ENCODE assay signal across 9 cellular contexts in genomic region chr5:94969174-94969573, GRCh38.
A peak's percentile ranks its signal among the peaks of the same experiment; 100 is the strongest.
DNase-seq lines count a peak whose midpoint lies in the region; ATAC-seq and TF ChIP-seq lines count a peak whose summit lies in the region.
"Had no signal": no experiment of that assay in that cellular context is flagged by ENCODE, and none has a peak within 500 bp of the region (broad histone marks: within the 10 kb centered on the region; RNA-seq: fewer than 3 reads in every experiment).

No MANE protein-coding gene starts in this region.

- no peak overlapping the region for H3K27ac ChIP-seq in IMR-90 (ENCODE audit: insufficient read depth, low read length)
- H3K27ac ChIP-seq in VCaP, result peak overlapping the region; percentile 31
- no peak overlapping the region for H3K27ac ChIP-seq in neural progenitor cell
- H3K27ac ChIP-seq: 22Rv1 had no signal

- dilution Hi-C loops in IMR-90 (cut with HindIII; ENCODE audit: low sequenced_read_pairs, unreplicated experiment), result no loop called here

- no peaks in the 10 kb centered on the region for H3K9me3 ChIP-seq in IMR-90 (ENCODE audit: control insufficient read depth, insufficient read depth, low read length)
- no peaks in the 10 kb centered on the region for H3K9me3 ChIP-seq in neural progenitor cell (ENCODE audit: low read depth)

- peaks cover 3% of the 10 kb centered on the region for H3K27me3 Mint-ChIP-seq in neural progenitor cell (ENCODE audit: insufficient read depth, low read depth)

- no peak overlapping the region for H3K18ac ChIP-seq in IMR-90 (ENCODE audit: low read depth, low read length)

- TF ChIP-seq POLR2A in IMR-90 (IDR thresholded peaks at IDR 0.05; ENCODE audit: low read depth, low read length), result no peak

- H4K5ac ChIP-seq in IMR-90 (ENCODE audit: low read depth, low read length), result no peak overlapping the region

- POLR2A ChIA-PET in IMR-90 (lab: Charles Lee; ENCODE audit: unreplicated experiment), result no interaction called here

- no TSS peak for BruUV-seq in IMR-90 (replicated peaks; lab: Mats Ljungman, UMichigan)

- no peak overlapping the region for H2BK5ac ChIP-seq in IMR-90 (ENCODE audit: low read depth, low read length, poor library complexity, severe bottlenecking)

- no peaks in the 10 kb centered on the region for H3K79me1 ChIP-seq in IMR-90 (ENCODE audit: low read depth in 1 of 2, low read length in 2 of 2)

- TF ChIP-seq CTCF in IMR-90 (conservative IDR thresholded peaks at IDR 0.05; ENCODE audit: low read depth, low read length) (peak; percentile 30; the same call in 1 of the 2 replicates), VCaP (conservative IDR thresholded peaks at IDR 0.05) (peak; percentile 52), neural progenitor cell (IDR thresholded peaks at IDR 0.05) (peak; percentile 52)

- H2AK9ac ChIP-seq in IMR-90 (replicated peaks; ENCODE audit: low read depth, low read length, poor library complexity), result no peak overlapping the region

- H4K20me1 ChIP-seq in IMR-90 (ENCODE audit: insufficient read depth, low read length) (no peaks in the 10 kb centered on the region), neural progenitor cell (ENCODE audit: low read depth) (no peaks in the 10 kb centered on the region)

- no peak overlapping the region for H3K56ac ChIP-seq in IMR-90 (ENCODE audit: extremely low read depth, insufficient read depth, low read length)

- in situ Hi-C loops in IMR-90 (cut with MboI; ENCODE audit: low sequenced_read_pairs), result loop anchor here (5.0 kb wide), 1 partner anchor 293 kb away; no protein-coding TSS in a partner anchor

- H3K9ac ChIP-seq in IMR-90 (ENCODE audit: low read depth, low read length), result no peak overlapping the region
- no peak overlapping the region for H3K9ac ChIP-seq in neural progenitor cell

- no peak overlapping the region for H2BK120ac ChIP-seq in IMR-90 (ENCODE audit: low read depth, low read length)

- H2AK5ac ChIP-seq in IMR-90 (ENCODE audit: low read depth, low read length), result no peak overlapping the region

- H3K27ac Mint-ChIP-seq in neural progenitor cell, result no peak overlapping the region

- H3K36me3 ChIP-seq in IMR-90 (ENCODE audit: control insufficient read depth, insufficient read depth, low read length) (no peaks in the 10 kb centered on the region), neural progenitor cell (no peaks in the 10 kb centered on the region)

- no peak overlapping the region for H4K8ac ChIP-seq in IMR-90 (ENCODE audit: low read depth in 2 of 2, low read length in 2 of 2)

- H3K4me2 ChIP-seq in IMR-90 (ENCODE audit: low read depth, low read length), result no peak overlapping the region
- H3K4me2 ChIP-seq in neural progenitor cell, result no peak overlapping the region

- no peak overlapping the region for H3K23ac ChIP-seq in IMR-90 (ENCODE audit: low read depth, low read length)

- H2BK20ac ChIP-seq in IMR-90 (ENCODE audit: low read depth, low read length), result no peak overlapping the region

- no peak overlapping the region for H3K4ac ChIP-seq in IMR-90 (ENCODE audit: low read depth, low read length)

- no peak overlapping the region for H2BK15ac ChIP-seq in IMR-90 (ENCODE audit: low read depth, low read length)

- H3K4me3 ChIP-seq in IMR-90 (ENCODE audit: insufficient read depth, low read depth, low read length) (no peak overlapping the region), neural progenitor cell (no peak overlapping the region)

- CTCF ChIA-PET in IMR-90 (lab: Yijun Ruan, JAX), result interaction anchor here (2.1 kb wide), 1 partner anchor 293 kb away, joined by 14 read pairs; no protein-coding TSS in a partner anchor

- H3K27me3 ChIP-seq in IMR-90 (ENCODE audit: control insufficient read depth, insufficient read depth, low read length) (no peaks in the 10 kb centered on the region), neural progenitor cell (no peaks in the 10 kb centered on the region)

- no peaks in the 10 kb centered on the region for H3K36me3 Mint-ChIP-seq in neural progenitor cell

- no peaks in the 10 kb centered on the region for H3K9me1 ChIP-seq in IMR-90 (ENCODE audit: insufficient read depth, low read length)

- no peak overlapping the region for H3K14ac ChIP-seq in IMR-90 (replicated peaks; ENCODE audit: low read depth, low read length)

- WGBS in IMR-90 (ENCODE audit: extremely low coverage in 2 of 2, insufficient read length in 1 of 2), 2 experiments, result no CpG with 5 or more reads among the region's 3 CpGs

- H3K9me3 Mint-ChIP-seq in neural progenitor cell, result no peaks in the 10 kb centered on the region

- H2AFZ ChIP-seq in IMR-90 (replicated peaks; ENCODE audit: low read length, poor library complexity) (no peak overlapping the region), neural progenitor cell (replicated peaks) (no peak overlapping the region)

- intact Hi-C loops in IMR-90 (cut with micrococcal nuclease), result loop anchor here (1.0 to 10.0 kb wide), 2 partner anchors 292 to 486 kb away; no protein-coding TSS in a partner anchor

- H3K79me2 ChIP-seq in neural progenitor cell (ENCODE audit: low read depth), result no peaks in the 10 kb centered on the region

- H3K4me1 Mint-ChIP-seq in neural progenitor cell, result no peaks in the 10 kb centered on the region

- DNase-seq in DMS153 treated with DMSO at 0.1 percent for 48 hours (lab: John Stamatoyannopoulos, UW; ENCODE audit: unreplicated experiment) (peak; percentile 1), DMS153 (lab: John Stamatoyannopoulos, UW) (no peak), IMR-90 (peak; percentile 18), neural progenitor cell (ENCODE audit: low spot score) (peak; percentile 29), epidermal melanocyte (ENCODE audit: insufficient read length, low spot score) (no peak)
- DNase-seq in stimulated activated naive CD8-positive, alpha-beta T cell treated with anti-CD3 and anti-CD28 coated beads, Interleukin-15, Interleukin-2, amounts not matched to agents 100 U/mL and 50 U/mL, for 24 hours, result no peak

- no peak overlapping the region for H3K4me3 Mint-ChIP-seq in neural progenitor cell

- ATAC-seq in IMR-90 (ENCODE audit: low read depth), result peak; percentile 57
- ATAC-seq in GM21619 (IDR thresholded peaks at IDR 0.05; ENCODE audit: unreplicated experiment), result no peak
- no peak for ATAC-seq in stimulated activated naive CD8-positive, alpha-beta T cell treated with anti-CD3 and anti-CD28 coated beads, Interleukin-15, Interleukin-2, amounts not matched to agents 100 U/mL and 50 U/mL, for 24 hours

- no peak overlapping the region for H4K91ac ChIP-seq in IMR-90 (ENCODE audit: insufficient read depth, low read depth, low read length)

- TF ChIP-seq RAD21 in IMR-90 (IDR thresholded peaks at IDR 0.05; ENCODE audit: low read length), result peak; percentile 30

- no peaks in the 10 kb centered on the region for H3F3A ChIP-seq in neural progenitor cell (ENCODE audit: low read depth)

- H3K4me1 ChIP-seq in IMR-90 (ENCODE audit: control insufficient read depth, insufficient read depth, low read length) (no peaks in the 10 kb centered on the region), neural progenitor cell (no peaks in the 10 kb centered on the region)

TF ChIP-seq in IMR-90, 13 proteins besides CTCF, POLR2A, EP300 and RAD21:
- TF ChIP-seq RCOR1 (IDR thresholded peaks at IDR 0.05; ENCODE audit: insufficient replicate concordance, low read length) (no peak), SMC3 (IDR thresholded peaks at IDR 0.05; ENCODE audit: low read depth, low read length) (peak; percentile 20; the same call in 1 of the 2 replicates)

Comparison
In these comparisons a context has a peak if more than half of its experiments do, and no peak if none do; other contexts are left out.
1. DNase-seq: peak in DMS153 treated with DMSO at 0.1 percent for 48 hours (single experiment), IMR-90 (single experiment) and neural progenitor cell (single experiment); none in DMS153 (single experiment), epidermal melanocyte (single experiment) and stimulated activated naive CD8-positive, alpha-beta T cell treated with anti-CD3 and anti-CD28 coated beads, Interleukin-15, Interleukin-2, amounts not matched to agents 100 U/mL and 50 U/mL, for 24 hours (single experiment).
2. Peak in every context shown above with its lines, with median percentiles within 50 percentile points of each other: CTCF ChIP-seq.